In genomic region chr19:56132316-56132822, GRCh38 we compare ENCODE assay signal across 15 cellular contexts. TPM values are rescaled to one million over a fixed set of nuclear protein-coding genes. Genes with fewer than 3 reads are reported as not detected.
DNase-seq lines count a peak whose midpoint lies in the region; ATAC-seq and TF ChIP-seq lines count a peak whose summit lies in the region.
"Had no signal": no experiment of that assay in that cellular context is flagged by ENCODE, and none has a peak within 500 bp of the region (broad histone marks: within the 10 kb centered on the region; RNA-seq: fewer than 3 reads in every experiment).

No MANE protein-coding gene starts in this region.

- peak overlapping the region; percentile 70 for H3K18ac ChIP-seq in neuronal stem cell (ENCODE audit: low read length)

- no peak overlapping the region for H2BK5ac ChIP-seq in neuronal stem cell (ENCODE audit: low read length)

- no peaks in the 10 kb centered on the region for H3K36me3 Mint-ChIP-seq in activated naive CD4-positive, alpha-beta T cell treated with anti-CD3 and anti-CD28 coated beads, Interleukin-2, amount 10 ng/mL, durations not matched to agents 7 days and 5 days
- H3K36me3 Mint-ChIP-seq: activated naive CD8-positive, alpha-beta T cell treated with anti-CD3 and anti-CD28 coated beads, Interleukin-2, amount 10 ng/mL, durations not matched to agents 7 days and 5 days had no signal

- no peak for TF ChIP-seq POLR2A in uterus (IDR thresholded peaks at IDR 0.05)

- intact Hi-C loops in uterus (cut with DNase I; ENCODE audit: low total_unique reads), result no loop called here
- intact Hi-C loops in left colon (cut with DNase I, micrococcal nuclease), result no loop called here

- H4K91ac ChIP-seq in neuronal stem cell (ENCODE audit: low read depth, low read length, poor library complexity), result no peak overlapping the region

- H3K9me3 Mint-ChIP-seq in activated naive CD4-positive, alpha-beta T cell treated with anti-CD3 and anti-CD28 coated beads, Interleukin-2, amount 10 ng/mL, durations not matched to agents 7 days and 5 days, result no peaks in the 10 kb centered on the region
- H3K9me3 Mint-ChIP-seq: activated naive CD8-positive, alpha-beta T cell treated with anti-CD3 and anti-CD28 coated beads, Interleukin-2, amount 10 ng/mL, durations not matched to agents 7 days and 5 days had no signal

- no peak for TF ChIP-seq CTCF in fibroblast of the aortic adventitia (IDR thresholded peaks at IDR 0.05; ENCODE audit: insufficient read depth, low read length)
- no peak for TF ChIP-seq CTCF in uterus (IDR thresholded peaks at IDR 0.05)

- H2BK15ac ChIP-seq in neuronal stem cell (ENCODE audit: low read length), result no peak overlapping the region

- H3K4me2 ChIP-seq in neuronal stem cell (ENCODE audit: insufficient read depth, low read length, poor library complexity, severe bottlenecking), result no peak overlapping the region
- H3K4me2 ChIP-seq: A549, PC-9 had no signal

- H4K8ac ChIP-seq in neuronal stem cell (ENCODE audit: low read depth, low read length), result no peak overlapping the region

- H3K27me3 ChIP-seq in neuronal stem cell (ENCODE audit: control insufficient read depth in 3 of 3, insufficient read depth in 3 of 3, low read depth in 1 of 3, low read length in 3 of 3) (no peaks in the 10 kb centered on the region), uterus (no peaks in the 10 kb centered on the region)

- H3K9ac ChIP-seq in neuronal stem cell (ENCODE audit: low read depth, low read length, poor library complexity), result no peak overlapping the region

- WGBS in neuronal stem cell (ENCODE audit: extremely low coverage in 2 of 2, insufficient read length in 2 of 2, insufficient replicate concordance in 1 of 2), 2 donors, result no CpG with 5 or more reads among the region's 14 CpGs

- no peak overlapping the region for H2BK12ac ChIP-seq in neuronal stem cell (ENCODE audit: low read length)

- H2AK5ac ChIP-seq in neuronal stem cell (ENCODE audit: low read depth, low read length), result no peak overlapping the region

- H3K27ac ChIP-seq in neuronal stem cell (replicated peaks; ENCODE audit: low read length) (peak overlapping the region; percentile 82), uterus (peak overlapping the region; percentile 52 to 64)
- H3K27ac ChIP-seq: A549, HL-60, PC-9, VCaP had no signal

- peaks cover 2% of the 10 kb centered on the region for H3K4me1 Mint-ChIP-seq in activated naive CD4-positive, alpha-beta T cell treated with anti-CD3 and anti-CD28 coated beads, Interleukin-2, amount 10 ng/mL, durations not matched to agents 7 days and 5 days
- H3K4me1 Mint-ChIP-seq: activated naive CD8-positive, alpha-beta T cell treated with anti-CD3 and anti-CD28 coated beads, Interleukin-2, amount 10 ng/mL, durations not matched to agents 7 days and 5 days had no signal

- H3K4me3 Mint-ChIP-seq in activated naive CD4-positive, alpha-beta T cell treated with anti-CD3 and anti-CD28 coated beads, Interleukin-2, amount 10 ng/mL, durations not matched to agents 7 days and 5 days, result no peak overlapping the region
- H3K4me3 Mint-ChIP-seq: activated naive CD8-positive, alpha-beta T cell treated with anti-CD3 and anti-CD28 coated beads, Interleukin-2, amount 10 ng/mL, durations not matched to agents 7 days and 5 days had no signal

- H2AFZ ChIP-seq in neuronal stem cell (ENCODE audit: low read length), result peak overlapping the region; percentile 94
- H2AFZ ChIP-seq: PC-9 had no signal

- peak overlapping the region; percentile 58 for H3K27ac Mint-ChIP-seq in activated naive CD4-positive, alpha-beta T cell treated with anti-CD3 and anti-CD28 coated beads, Interleukin-2, amount 10 ng/mL, durations not matched to agents 7 days and 5 days
- H3K27ac Mint-ChIP-seq: activated naive CD8-positive, alpha-beta T cell treated with anti-CD3 and anti-CD28 coated beads, Interleukin-2, amount 10 ng/mL, durations not matched to agents 7 days and 5 days had no signal

- H3K14ac ChIP-seq in neuronal stem cell (ENCODE audit: low read length), result no peak overlapping the region

- CTCF ChIA-PET in activated naive CD4-positive, alpha-beta T cell treated with anti-CD3 and anti-CD28 coated beads, Interleukin-2, amount 10 ng/mL, durations not matched to agents 7 days and 5 days (lab: Charles Lee), result no interaction called here

- no peak for ATAC-seq in GM21360 (IDR thresholded peaks at IDR 0.05; ENCODE audit: unreplicated experiment)
- no peak for ATAC-seq in left colon
- ATAC-seq: A549, esophagus mucosa had no signal

- H3K36me3 ChIP-seq in neuronal stem cell (replicated peaks in 1 of 2; ENCODE audit: control insufficient read depth in 2 of 2, insufficient read depth in 2 of 2, low read length in 2 of 2) (no peaks in the 10 kb centered on the region), uterus (no peaks in the 10 kb centered on the region)

- H3K4me3 ChIP-seq in fibroblast of the aortic adventitia (ENCODE audit: low read depth, low read length) (peak overlapping the region; percentile 14), neuronal stem cell (ENCODE audit: low read length in 2 of 2) (no peak overlapping the region), uterus (no peak overlapping the region)
- H3K4me3 ChIP-seq: A549, PC-9 had no signal

- H3K4ac ChIP-seq in neuronal stem cell (ENCODE audit: low read length), result no peak overlapping the region

- no peaks in the 10 kb centered on the region for H3K9me3 ChIP-seq in neuronal stem cell (replicated peaks in 1 of 2; ENCODE audit: control insufficient read depth in 2 of 2, insufficient read depth in 1 of 2, low read depth in 1 of 2, low read length in 2 of 2)
- H3K9me3 ChIP-seq in uterus, result no peaks in the 10 kb centered on the region
- H3K9me3 ChIP-seq: A549 had no signal

- no peak for DNase-seq in activated naive CD4-positive, alpha-beta T cell treated with anti-CD3 and anti-CD28 coated beads, Interleukin-2, amount 10 ng/mL, durations not matched to agents 7 days and 5 days
- DNase-seq in activated naive CD4-positive, alpha-beta T cell treated with anti-CD3 and anti-CD28 coated beads, Interleukin-2, amount 50 U/mL, for 16 hours, result no peak
- DNase-seq in fibroblast of the aortic adventitia (ENCODE audit: low read depth) (peak; percentile 82), neuronal stem cell (ENCODE audit: low spot score) (no peak), uterus (peak in 1 of 2 donors; percentile 41), left colon (no peak)
- no peak for DNase-seq in activated CD8-positive, alpha-beta memory T cell treated with anti-CD3 and anti-CD28 coated beads, Interleukin-2, amount 50 U/mL, for 4 hours
- DNase-seq: activated naive CD8-positive, alpha-beta T cell treated with anti-CD3 and anti-CD28 coated beads, Interleukin-2, amount 10 ng/mL, durations not matched to agents 7 days and 5 days had no signal

- no peak overlapping the region for H2BK120ac ChIP-seq in neuronal stem cell (ENCODE audit: low read depth, low read length)

- H3K27me3 Mint-ChIP-seq in activated naive CD4-positive, alpha-beta T cell treated with anti-CD3 and anti-CD28 coated beads, Interleukin-2, amount 10 ng/mL, durations not matched to agents 7 days and 5 days, result peaks cover 4% of the 10 kb centered on the region
- H3K27me3 Mint-ChIP-seq: activated naive CD8-positive, alpha-beta T cell treated with anti-CD3 and anti-CD28 coated beads, Interleukin-2, amount 10 ng/mL, durations not matched to agents 7 days and 5 days had no signal

- H3K23ac ChIP-seq in neuronal stem cell (ENCODE audit: low read depth, low read length, poor library complexity), result no peak overlapping the region

- H3K4me1 ChIP-seq in neuronal stem cell (ENCODE audit: control insufficient read depth in 2 of 2, insufficient read depth in 1 of 2, low read depth in 1 of 2, low read length in 2 of 2) (peaks cover 4 to 8% of the 10 kb centered on the region in 2 donors), uterus (no peaks in the 10 kb centered on the region)

- H3K79me1 ChIP-seq in neuronal stem cell (ENCODE audit: low read depth, low read length), result no peaks in the 10 kb centered on the region

RNA-seq across cellular contexts. Expression of gene ZNF444, which starts 8.7 kb away (rescaled TPM):
- total RNA-seq in fibroblast of the aortic adventitia (ENCODE audit: low replicate concordance) (12.9 and 19.5 TPM in 2 replicates), uterus (10 to 100 TPM in 3 of 4 donors, 1 to 10 TPM in 1; 5.3 to 38.9 (median 21.0) TPM), left colon (10 to 100 TPM; 24.8 to 29.5 TPM)
- polyA plus RNA-seq in neuronal stem cell (2013, experiment 1 of 2), result 37.6 TPM
- 37.2 TPM for polyA plus RNA-seq in neuronal stem cell (2013, experiment 2 of 2)

RNA-seq across cellular contexts. Expression of gene ZNF787, which starts 11.3 kb away (rescaled TPM):
- total RNA-seq in fibroblast of the aortic adventitia (ENCODE audit: low replicate concordance), result 8.5 and 15.9 TPM in 2 replicates
- polyA plus RNA-seq in neuronal stem cell (2013, experiment 1 of 2), result 37.4 TPM
- polyA plus RNA-seq in neuronal stem cell (2013, experiment 2 of 2), result 36.2 TPM
- total RNA-seq in uterus, result 10 to 100 TPM in 2 of 4 donors, 1 to 10 TPM in 1, not detected in 1; 3.3 to 32.1 (median 21.5) TPM
- total RNA-seq in left colon, result 10 to 100 TPM; 56.6 to 59.9 TPM

RNA-seq across cellular contexts. Expression of gene GALP, which starts 43.4 kb away (rescaled TPM):
- total RNA-seq in fibroblast of the aortic adventitia (ENCODE audit: low replicate concordance) (not detected in 2 replicates), uterus (not detected), left colon (not detected)
- polyA plus RNA-seq in neuronal stem cell (2013, experiment 1 of 2), result 6.7 TPM
- polyA plus RNA-seq in neuronal stem cell (2013, experiment 2 of 2), result 19.4 TPM
- total RNA-seq: activated naive CD8-positive, alpha-beta T cell treated with anti-CD3 and anti-CD28 coated beads, Interleukin-2, amount 10 ng/mL, durations not matched to agents 7 days and 5 days; esophagus mucosa; mesenteric fat pad; PC-9 had no signal
- polyA plus RNA-seq: A549 had no signal
